Comparison of ENCODE assay signal across 8 cellular contexts in the genomic region with DNA sequence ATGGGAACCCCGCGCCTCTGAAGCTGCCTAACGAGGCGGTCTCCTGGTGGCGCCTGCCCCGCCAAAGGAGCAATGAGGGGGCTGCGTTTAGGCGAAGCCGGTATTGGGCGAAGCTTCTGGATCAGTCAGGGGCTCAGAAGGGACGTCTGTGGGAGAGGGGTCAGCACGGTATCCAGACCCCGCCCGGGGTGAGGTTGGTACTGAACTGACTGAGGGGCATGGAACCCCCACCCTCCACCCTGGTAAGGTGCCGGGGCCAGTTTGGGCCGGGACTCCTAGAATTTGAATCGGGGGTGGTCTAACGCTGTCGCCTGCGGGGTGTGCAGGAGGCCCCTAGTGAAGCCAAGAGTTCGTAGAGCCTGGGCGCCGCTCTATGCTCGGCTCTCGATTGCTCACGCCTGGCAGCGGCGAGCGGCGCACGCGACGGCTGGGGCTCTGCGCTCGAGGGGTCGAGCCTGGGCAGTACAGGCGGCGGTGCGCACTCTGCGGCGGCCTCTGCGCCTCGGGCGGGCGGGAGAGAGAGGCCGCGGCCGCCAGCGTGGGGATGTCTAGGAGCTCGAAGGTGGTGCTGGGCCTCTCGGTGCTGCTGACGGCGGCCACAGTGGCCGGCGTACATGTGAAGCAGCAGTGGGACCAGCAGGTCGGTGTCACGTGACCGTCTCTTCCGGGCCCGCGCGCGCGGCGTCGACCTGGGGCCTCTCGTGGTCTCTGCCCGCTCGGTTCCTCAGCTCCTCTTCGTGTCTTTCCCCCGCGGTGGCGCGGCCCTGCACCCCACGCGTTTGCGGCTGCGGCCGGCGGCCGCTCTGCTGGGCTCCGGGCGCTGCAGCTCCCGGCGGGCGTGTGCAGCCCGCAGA. TPM values are rescaled to one million over a fixed set of nuclear protein-coding genes. Genes with fewer than 3 reads are reported as not detected.
DNase-seq lines count a peak whose midpoint lies in the region; ATAC-seq, FAIRE-seq and TF ChIP-seq lines count a peak whose summit lies in the region.

A gene with protein sequence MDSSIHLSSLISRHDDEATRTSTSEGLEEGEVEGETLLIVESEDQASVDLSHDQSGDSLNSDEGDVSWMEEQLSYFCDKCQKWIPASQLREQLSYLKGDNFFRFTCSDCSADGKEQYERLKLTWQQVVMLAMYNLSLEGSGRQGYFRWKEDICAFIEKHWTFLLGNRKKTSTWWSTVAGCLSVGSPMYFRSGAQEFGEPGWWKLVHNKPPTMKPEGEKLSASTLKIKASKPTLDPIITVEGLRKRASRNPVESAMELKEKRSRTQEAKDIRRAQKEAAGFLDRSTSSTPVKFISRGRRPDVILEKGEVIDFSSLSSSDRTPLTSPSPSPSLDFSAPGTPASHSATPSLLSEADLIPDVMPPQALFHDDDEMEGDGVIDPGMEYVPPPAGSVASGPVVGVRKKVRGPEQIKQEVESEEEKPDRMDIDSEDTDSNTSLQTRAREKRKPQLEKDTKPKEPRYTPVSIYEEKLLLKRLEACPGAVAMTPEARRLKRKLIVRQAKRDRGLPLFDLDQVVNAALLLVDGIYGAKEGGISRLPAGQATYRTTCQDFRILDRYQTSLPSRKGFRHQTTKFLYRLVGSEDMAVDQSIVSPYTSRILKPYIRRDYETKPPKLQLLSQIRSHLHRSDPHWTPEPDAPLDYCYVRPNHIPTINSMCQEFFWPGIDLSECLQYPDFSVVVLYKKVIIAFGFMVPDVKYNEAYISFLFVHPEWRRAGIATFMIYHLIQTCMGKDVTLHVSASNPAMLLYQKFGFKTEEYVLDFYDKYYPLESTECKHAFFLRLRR (plus strand): TSS at position 452 of the 854 bp plus-strand sequence. CDS start 4,798 bp downstream, outside the sequence.
A gene with protein sequence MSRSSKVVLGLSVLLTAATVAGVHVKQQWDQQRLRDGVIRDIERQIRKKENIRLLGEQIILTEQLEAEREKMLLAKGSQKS (plus strand): TSS at position 452 of the 854 bp plus-strand sequence. CDS start 93 bp downstream, at position 545.

- no peaks in the 10 kb centered on the region for H3K27me3 Mint-ChIP-seq in activated T-helper 1 cell treated with anti-CD3 and anti-CD28 coated beads, Interleukin-12 subunit alpha, Interleukin-12 subunit beta, Interleukin-2, Interleukin-4 antibody, amounts not matched to agents 30 ng/mL and 10 ng/mL and 1 ng/mL, durations not matched to agents 14 hours and 24 hours and 36 hours (ENCODE audit: insufficient read depth)
- H3K27me3 Mint-ChIP-seq in naive thymus-derived CD4-positive, alpha-beta T cell, result peaks cover 0 to 7% (median 0%) of the 10 kb centered on the region in 5 donors
- H3K27me3 Mint-ChIP-seq in stimulated activated memory B cell treated with anti-CD40 and anti-IgM and Interleukin-4, amounts not matched to agents 10 μg/mL and 1 μg/mL and 100 μg/mL, for 72 hours, result no peaks in the 10 kb centered on the region

- H3K27me3 ChIP-seq in DND-41 (ENCODE audit: insufficient read depth, low read length, poor library complexity), result peaks cover 4% of the 10 kb centered on the region
- H3K27me3 ChIP-seq in fibroblast of lung (ENCODE audit: control insufficient read depth, insufficient read depth, low read length), result no peaks in the 10 kb centered on the region
- H3K27me3 ChIP-seq in naive thymus-derived CD4-positive, alpha-beta T cell (ENCODE audit: control insufficient read depth in 2 of 2, insufficient read depth in 2 of 2, low read length in 2 of 2), result no peaks in the 10 kb centered on the region

- ATAC-seq in DND-41 (ENCODE audit: insufficient read depth, low read depth) (peak; percentile 91), GM21723 (IDR thresholded peaks at IDR 0.05; ENCODE audit: unreplicated experiment) (peak; percentile 88)
- peak; percentile 98 for ATAC-seq in naive thymus-derived CD4-positive, alpha-beta T cell
- ATAC-seq in stimulated activated memory B cell treated with anti-CD40 and anti-IgM and Interleukin-4, amounts not matched to agents 10 μg/mL and 1 μg/mL and 100 μg/mL, for 72 hours, result peak; percentile 94

- H3K4me3 ChIP-seq in DND-41 (ENCODE audit: low read depth in 1 of 2, low read length in 2 of 2), result peak within 1 kb of the TSS; percentile 52 to 76
- H3K4me3 ChIP-seq in fibroblast of lung (replicated peaks in 1 of 4; ENCODE audit: control extremely low read depth in 1 of 4, insufficient read depth in 1 of 4, low read depth in 3 of 4, low read length in 4 of 4), result peak within 1 kb of the TSS; percentile 48 to 94 (median 77)
- peak within 1 kb of the TSS; percentile 99 for H3K4me3 ChIP-seq in naive thymus-derived CD4-positive, alpha-beta T cell (ENCODE audit: low read length)

- H3K9ac ChIP-seq in DND-41 (ENCODE audit: low read depth, low read length) (peak within 1 kb of the TSS; percentile 88), fibroblast of lung (ENCODE audit: insufficient read depth, low read length) (peak within 1 kb of the TSS; percentile 80)

- H3K9me3 ChIP-seq in DND-41 (ENCODE audit: insufficient read depth, low read length, severe bottlenecking), result no peaks in the 10 kb centered on the region
- no peaks in the 10 kb centered on the region for H3K9me3 ChIP-seq in fibroblast of lung (ENCODE audit: control insufficient read depth, insufficient read depth, low read depth, low read length)
- H3K9me3 ChIP-seq in naive thymus-derived CD4-positive, alpha-beta T cell (ENCODE audit: control insufficient read depth in 2 of 3, low read length in 3 of 3), result no peaks in the 10 kb centered on the region

- peak within 1 kb of the TSS; percentile 82 for H3K27ac Mint-ChIP-seq in activated T-helper 1 cell treated with anti-CD3 and anti-CD28 coated beads, Interleukin-12 subunit alpha, Interleukin-12 subunit beta, Interleukin-2, Interleukin-4 antibody, amounts not matched to agents 30 ng/mL and 10 ng/mL and 1 ng/mL, durations not matched to agents 14 hours and 24 hours and 36 hours
- H3K27ac Mint-ChIP-seq in naive thymus-derived CD4-positive, alpha-beta T cell, result peak within 1 kb of the TSS; percentile 85 to 95 (median 92)
- H3K27ac Mint-ChIP-seq in stimulated activated memory B cell treated with anti-CD40 and anti-IgM and Interleukin-4, amounts not matched to agents 10 μg/mL and 1 μg/mL and 100 μg/mL, for 72 hours, result peak within 1 kb of the TSS; percentile 95

- peak; percentile 2 for TF ChIP-seq CTCF in DND-41 (IDR thresholded peaks at IDR 0.05; ENCODE audit: borderline replicate concordance, extremely low read depth, low read length, poor library complexity, severe bottlenecking)
- TF ChIP-seq CTCF in fibroblast of lung (conservative IDR thresholded peaks at IDR 0.05 in 1 of 2, IDR thresholded peaks at IDR 0.05 in 1 of 2; ENCODE audit: low read depth in 1 of 2, low read length in 2 of 2), result no peak

- peak within 1 kb of the TSS; percentile 87 for H3K27ac ChIP-seq in DND-41 (ENCODE audit: low read length)
- H3K27ac ChIP-seq in fibroblast of lung (ENCODE audit: insufficient read depth, low read length), result peak within 1 kb of the TSS; percentile 68
- peak within 1 kb of the TSS; percentile 89 for H3K27ac ChIP-seq in naive thymus-derived CD4-positive, alpha-beta T cell (ENCODE audit: low read depth, low read length)

- H4K20me1 ChIP-seq in DND-41 (ENCODE audit: insufficient read depth, low read length) (peaks cover 7% of the 10 kb centered on the region; the same call in 1 of the 2 replicates), fibroblast of lung (ENCODE audit: control insufficient read depth, extremely low read depth, insufficient read depth, low read length) (no peaks in the 10 kb centered on the region)

- H3K36me3 ChIP-seq in DND-41 (ENCODE audit: insufficient read depth, low read length) (peaks cover 13% of the 10 kb centered on the region), fibroblast of lung (ENCODE audit: control insufficient read depth, insufficient read depth, low read length) (no peaks in the 10 kb centered on the region)
- H3K36me3 ChIP-seq in naive thymus-derived CD4-positive, alpha-beta T cell (ENCODE audit: control insufficient read depth in 2 of 3, insufficient read depth in 3 of 3, low read length in 3 of 3), result peaks cover 0 to 7% (median 0%) of the 10 kb centered on the region in 3 experiments

- H3K79me2 ChIP-seq in DND-41 (ENCODE audit: insufficient read depth, low read length) (peaks cover 44% of the 10 kb centered on the region), fibroblast of lung (ENCODE audit: control insufficient read depth, insufficient read depth, low read length) (peaks cover 21% of the 10 kb centered on the region)

- H3K4me3 Mint-ChIP-seq in activated T-helper 1 cell treated with anti-CD3 and anti-CD28 coated beads, Interleukin-12 subunit alpha, Interleukin-12 subunit beta, Interleukin-2, Interleukin-4 antibody, amounts not matched to agents 30 ng/mL and 10 ng/mL and 1 ng/mL, durations not matched to agents 14 hours and 24 hours and 36 hours, result peak within 1 kb of the TSS; percentile 90
- peak within 1 kb of the TSS; percentile 76 to 92 (median 88) for H3K4me3 Mint-ChIP-seq in naive thymus-derived CD4-positive, alpha-beta T cell
- H3K4me3 Mint-ChIP-seq in stimulated activated memory B cell treated with anti-CD40 and anti-IgM and Interleukin-4, amounts not matched to agents 10 μg/mL and 1 μg/mL and 100 μg/mL, for 72 hours, result peak within 1 kb of the TSS; percentile 93

- H3K36me3 Mint-ChIP-seq in activated T-helper 1 cell treated with anti-CD3 and anti-CD28 coated beads, Interleukin-12 subunit alpha, Interleukin-12 subunit beta, Interleukin-2, Interleukin-4 antibody, amounts not matched to agents 30 ng/mL and 10 ng/mL and 1 ng/mL, durations not matched to agents 14 hours and 24 hours and 36 hours (ENCODE audit: low read depth), result peaks cover 13% of the 10 kb centered on the region
- H3K36me3 Mint-ChIP-seq in naive thymus-derived CD4-positive, alpha-beta T cell, result peaks cover 4 to 13% (median 8%) of the 10 kb centered on the region in 5 donors
- H3K36me3 Mint-ChIP-seq in stimulated activated memory B cell treated with anti-CD40 and anti-IgM and Interleukin-4, amounts not matched to agents 10 μg/mL and 1 μg/mL and 100 μg/mL, for 72 hours, result peaks cover 8% of the 10 kb centered on the region

- peak; percentile 94 for DNase-seq in DND-41
- peak; percentile 94 for DNase-seq in KBM-7
- peak; percentile 66 for DNase-seq in RCC 7860 (ENCODE audit: low spot score)
- peak; percentile 90 for DNase-seq in activated T-helper 1 cell treated with anti-CD3 and anti-CD28 coated beads, Interleukin-12 subunit alpha, Interleukin-12 subunit beta, Interleukin-2, Interleukin-4 antibody, amounts not matched to agents 30 ng/mL and 10 ng/mL and 1 ng/mL, durations not matched to agents 14 hours and 24 hours and 36 hours (ENCODE audit: low spot score)
- DNase-seq in fibroblast of lung (ENCODE audit: low read depth in 2 of 2), result peak; percentile 92 to 94
- peak; percentile 85 to 96 (median 93) for DNase-seq in naive thymus-derived CD4-positive, alpha-beta T cell

- peaks cover 29% of the 10 kb centered on the region for H3K4me1 Mint-ChIP-seq in activated T-helper 1 cell treated with anti-CD3 and anti-CD28 coated beads, Interleukin-12 subunit alpha, Interleukin-12 subunit beta, Interleukin-2, Interleukin-4 antibody, amounts not matched to agents 30 ng/mL and 10 ng/mL and 1 ng/mL, durations not matched to agents 14 hours and 24 hours and 36 hours (ENCODE audit: low read depth)
- H3K4me1 Mint-ChIP-seq in naive thymus-derived CD4-positive, alpha-beta T cell, result peaks cover 23 to 44% (median 31%) of the 10 kb centered on the region in 7 donors
- H3K4me1 Mint-ChIP-seq in stimulated activated memory B cell treated with anti-CD40 and anti-IgM and Interleukin-4, amounts not matched to agents 10 μg/mL and 1 μg/mL and 100 μg/mL, for 72 hours, result peaks cover 27% of the 10 kb centered on the region

- H3K4me2 ChIP-seq in DND-41 (ENCODE audit: insufficient read depth, low read length) (peak within 1 kb of the TSS; percentile 72), fibroblast of lung (ENCODE audit: extremely low read depth, insufficient read depth, low read length) (peak within 1 kb of the TSS; percentile 95)

- H2AFZ ChIP-seq in DND-41 (ENCODE audit: low read depth, low read length), result peak within 1 kb of the TSS; percentile 91
- H2AFZ ChIP-seq in fibroblast of lung (ENCODE audit: low read length), result peak within 1 kb of the TSS; percentile 98

- FAIRE-seq in RCC 7860 (lab: Jason Lieb, UNC), result no peak

- CTCF ChIA-PET in naive thymus-derived CD4-positive, alpha-beta T cell (lab: Charles Lee), result interaction anchor here (0.6 to 1.1 kb wide), 3 partner anchors 139 to 564 kb away, joined by 3 to 5 read pairs (median 4); no protein-coding TSS in a partner anchor

- H3K9me3 Mint-ChIP-seq in activated T-helper 1 cell treated with anti-CD3 and anti-CD28 coated beads, Interleukin-12 subunit alpha, Interleukin-12 subunit beta, Interleukin-2, Interleukin-4 antibody, amounts not matched to agents 30 ng/mL and 10 ng/mL and 1 ng/mL, durations not matched to agents 14 hours and 24 hours and 36 hours, result no peaks in the 10 kb centered on the region
- H3K9me3 Mint-ChIP-seq in naive thymus-derived CD4-positive, alpha-beta T cell, result no peaks in the 10 kb centered on the region
- H3K9me3 Mint-ChIP-seq in stimulated activated memory B cell treated with anti-CD40 and anti-IgM and Interleukin-4, amounts not matched to agents 10 μg/mL and 1 μg/mL and 100 μg/mL, for 72 hours, result no peaks in the 10 kb centered on the region

- peaks cover 22% of the 10 kb centered on the region for H3K4me1 ChIP-seq in DND-41 (ENCODE audit: insufficient read depth, low read length)
- H3K4me1 ChIP-seq in fibroblast of lung (ENCODE audit: control insufficient read depth, extremely low read depth, insufficient read depth, low read length), result no peaks in the 10 kb centered on the region
- peaks cover 13 to 15% of the 10 kb centered on the region in 2 donors for H3K4me1 ChIP-seq in naive thymus-derived CD4-positive, alpha-beta T cell (ENCODE audit: control insufficient read depth in 2 of 2, insufficient read depth in 2 of 2, low read length in 2 of 2)

- intact Hi-C loops in activated T-helper 1 cell treated with anti-CD3 and anti-CD28 coated beads, Interleukin-12 subunit alpha, Interleukin-12 subunit beta, Interleukin-2, Interleukin-4 antibody, amounts not matched to agents 30 ng/mL and 10 ng/mL and 1 ng/mL, durations not matched to agents 14 hours and 24 hours and 36 hours (cut with micrococcal nuclease), result loop anchor here (1.0 to 10.0 kb wide), 16 partner anchors 80 to 1877 kb away; a partner anchor contains a TSS
- intact Hi-C loops in naive thymus-derived CD4-positive, alpha-beta T cell (cut with micrococcal nuclease), result loop anchor here (1.0 to 10.0 kb wide), 18 partner anchors 151 to 1915 kb away; a partner anchor contains a TSS

- in situ Hi-C loops in KBM-7 (cut with MboI; ENCODE audit: low pct_unique_long_range_greater_than_20kb, low sequenced_read_pairs), result no loop called here

- POLR2A ChIA-PET in naive thymus-derived CD4-positive, alpha-beta T cell (lab: Charles Lee), result interaction anchor here (0.6 to 2.0 kb wide), 15 partner anchors 8 to 1915 kb away, joined by 3 to 23 read pairs (median 3); a partner anchor contains a TSS

RNA-seq across cellular contexts. Expression of the first gene that starts in this region (rescaled TPM):
- 17.1 and 17.9 TPM in 2 replicates for total RNA-seq in activated T-helper 1 cell treated with anti-CD3 and anti-CD28 coated beads, Interleukin-12 subunit alpha, Interleukin-12 subunit beta, Interleukin-2, Interleukin-4 antibody, amounts not matched to agents 30 ng/mL and 10 ng/mL and 1 ng/mL, durations not matched to agents 14 hours and 24 hours and 36 hours
- total RNA-seq in fibroblast of lung, result 17.0 and 18.5 TPM in 2 replicates
- polyA plus RNA-seq in fibroblast of lung, result 9.8 and 10.4 TPM in 2 replicates
- 7.1 and 7.3 TPM in 2 replicates for polyA plus RNA-seq in fibroblast of lung (2012)
- 2.7 and 6.6 TPM in 2 replicates for polyA minus RNA-seq in fibroblast of lung (ENCODE audit: low replicate concordance)
- 10 to 100 TPM; 12.3 to 26.7 (median 16.2) TPM for total RNA-seq in naive thymus-derived CD4-positive, alpha-beta T cell
- polyA plus RNA-seq in naive thymus-derived CD4-positive, alpha-beta T cell, result 10 to 100 TPM; 18.8 to 25.8 TPM

RNA-seq across cellular contexts. Expression of the second gene that starts in this region (rescaled TPM):
- total RNA-seq in activated T-helper 1 cell treated with anti-CD3 and anti-CD28 coated beads, Interleukin-12 subunit alpha, Interleukin-12 subunit beta, Interleukin-2, Interleukin-4 antibody, amounts not matched to agents 30 ng/mL and 10 ng/mL and 1 ng/mL, durations not matched to agents 14 hours and 24 hours and 36 hours, result 16.3 and 16.7 TPM in 2 replicates
- total RNA-seq in fibroblast of lung, result 12.1 and 13.9 TPM in 2 replicates
- polyA plus RNA-seq in fibroblast of lung, result 13.2 and 15.9 TPM in 2 replicates
- polyA plus RNA-seq in fibroblast of lung (2012), result 10.8 and 13.2 TPM in 2 replicates
- polyA minus RNA-seq in fibroblast of lung (ENCODE audit: low replicate concordance), result 0.63 TPM in 1 of 2 replicates, not detected in the other
- total RNA-seq in naive thymus-derived CD4-positive, alpha-beta T cell, result 10 to 100 TPM in 4 of 5 experiments, 1 to 10 TPM in 1; 9.0 to 20.3 (median 11.7) TPM
- polyA plus RNA-seq in naive thymus-derived CD4-positive, alpha-beta T cell, result 10 to 100 TPM; 36.7 to 44.7 TPM

Comparison
In these comparisons a context has a peak if more than half of its experiments do, and no peak if none do; other contexts are left out.
1. Peak in every context shown above with its lines: DNase-seq, ATAC-seq, H3K4me3 ChIP-seq and H3K27ac ChIP-seq.